ENCODE assay signal across 25 cellular contexts in the genomic region with DNA sequence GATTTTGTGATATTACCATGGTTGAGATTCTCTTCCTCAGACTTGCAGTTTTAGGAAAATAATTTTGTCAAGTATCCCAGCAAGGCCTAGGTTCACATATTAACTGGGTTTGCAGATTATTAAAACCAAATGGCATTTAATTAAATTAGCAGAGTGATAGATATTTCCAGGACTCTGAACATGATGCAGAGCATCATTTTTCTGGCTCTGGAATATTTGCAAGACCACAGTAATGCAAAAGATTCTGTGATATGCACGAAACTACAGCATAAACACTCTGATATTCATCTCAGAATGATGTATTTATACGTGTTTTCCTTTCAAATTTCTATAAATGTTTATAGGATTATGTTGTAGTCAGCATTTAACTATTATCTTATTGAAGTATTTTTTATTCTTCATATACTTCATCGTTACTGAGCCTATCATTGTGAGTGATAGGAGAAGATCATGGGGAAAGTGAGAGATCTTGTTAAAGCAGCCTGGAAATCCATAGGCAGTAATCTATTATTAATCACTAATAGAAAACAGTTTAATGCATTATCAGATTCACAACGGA.
A peak's percentile ranks its signal among the peaks of the same experiment; 100 is the strongest.
DNase-seq lines count a peak whose midpoint lies in the region; ATAC-seq, FAIRE-seq and TF ChIP-seq lines count a peak whose summit lies in the region.
"Had no signal": no experiment of that assay in that cellular context is flagged by ENCODE, and none has a peak within 500 bp of the region (broad histone marks: within the 10 kb centered on the region; RNA-seq: fewer than 3 reads in every experiment).

No MANE protein-coding gene starts in this region.

- 1% methylated on average over 4 of the region's 4 CpGs for WGBS in HepG2 (ENCODE audit: low lambda C conversion rate)
- WGBS in right lobe of liver (ENCODE audit: insufficient coverage, low coverage, low lambda C conversion rate, missing lambda C conversion rate) = 32% methylated on average over 4 of the region's 4 CpGs
- WGBS in IMR-90 (ENCODE audit: extremely low coverage in 2 of 2, insufficient read length in 1 of 2), 2 experiments = no CpG with 5 or more reads among the region's 4 CpGs
- WGBS in endodermal cell (ENCODE audit: insufficient coverage in 1 of 2, insufficient read length in 1 of 2), 2 experiments = 90% methylated on average over 2 of the region's 4 CpGs; no CpG with 5 or more reads in 1 of the 2 experiments

- H4K8ac ChIP-seq in IMR-90 (ENCODE audit: low read depth in 2 of 2, low read length in 2 of 2) = no peak overlapping the region

- ATAC-seq in HepG2 = no peak
- ATAC-seq in right lobe of liver = no peak
- no peak for ATAC-seq in IMR-90 (ENCODE audit: low read depth)
- no peak for ATAC-seq in HG02970 (IDR thresholded peaks at IDR 0.05; ENCODE audit: low FRiP score, unreplicated experiment)
- ATAC-seq: HCT116, Right ventricle myocardium inferior had no signal

- H3K4ac ChIP-seq in IMR-90 (ENCODE audit: low read depth, low read length) = no peak overlapping the region

- no peaks in the 10 kb centered on the region for H3K9me1 ChIP-seq in IMR-90 (ENCODE audit: insufficient read depth, low read length)

- H3K18ac ChIP-seq in IMR-90 (ENCODE audit: low read depth, low read length) = no peak overlapping the region

- no peak overlapping the region for H2AK5ac ChIP-seq in IMR-90 (ENCODE audit: low read depth, low read length)

- H3K9me3 ChIP-seq in HepG2 (ENCODE audit: low read length) (no peaks in the 10 kb centered on the region), right lobe of liver (no peaks in the 10 kb centered on the region), IMR-90 (ENCODE audit: control insufficient read depth, insufficient read depth, low read length) (no peaks in the 10 kb centered on the region), endodermal cell (ENCODE audit: control insufficient read depth, low read length) (peaks cover 17% of the 10 kb centered on the region)
- H3K9me3 ChIP-seq: MG63, Peyer's patch had no signal

- TF ChIP-seq RAD21 in HepG2 (CRISPR knock-in tag; IDR thresholded peaks at IDR 0.05) (no peak), IMR-90 (IDR thresholded peaks at IDR 0.05; ENCODE audit: low read length) (no peak)

- no peaks in the 10 kb centered on the region for H3K27me3 Mint-ChIP-seq in endodermal cell (ENCODE audit: insufficient read depth)
- H3K27me3 Mint-ChIP-seq in activated naive CD4-positive, alpha-beta T cell treated with anti-CD3 and anti-CD28 coated beads for 36 hours (ENCODE audit: low read depth) = no peaks in the 10 kb centered on the region
- H3K27me3 Mint-ChIP-seq: CD8-positive, alpha-beta memory T cell; IgD-negative memory B cell had no signal

- H3K4me1 Mint-ChIP-seq in endodermal cell = peaks cover 17% of the 10 kb centered on the region
- no peaks in the 10 kb centered on the region for H3K4me1 Mint-ChIP-seq in activated naive CD4-positive, alpha-beta T cell treated with anti-CD3 and anti-CD28 coated beads for 36 hours (ENCODE audit: low read depth)
- H3K4me1 Mint-ChIP-seq: CD8-positive, alpha-beta memory T cell; IgD-negative memory B cell had no signal

- H3K79me2 ChIP-seq in HepG2 (ENCODE audit: insufficient read depth, low read length) = no peaks in the 10 kb centered on the region

- POLR2A ChIA-PET in HepG2 (lab: Yijun Ruan, JAX) = no interaction called here
- POLR2A ChIA-PET in IMR-90 (lab: Charles Lee; ENCODE audit: unreplicated experiment) = no interaction called here
- POLR2A ChIA-PET in GM10248 (lab: Yijun Ruan, JAX) = no interaction called here

- no peak overlapping the region for H3K27ac ChIP-seq in HepG2 (ENCODE audit: extremely low read length, insufficient read depth, low read length)
- no peak overlapping the region for H3K27ac ChIP-seq in right lobe of liver
- H3K27ac ChIP-seq in IMR-90 (ENCODE audit: insufficient read depth, low read length) = no peak overlapping the region
- H3K27ac ChIP-seq in endodermal cell (ENCODE audit: low read depth, low read length) = no peak overlapping the region
- no peak overlapping the region for H3K27ac ChIP-seq in caudate nucleus (ENCODE audit: low read depth, low read length)
- H3K27ac ChIP-seq: 22Rv1, Peyer's patch had no signal

- no peak for DNase-seq in HepG2 (ENCODE audit: low spot score)
- DNase-seq in right lobe of liver = no peak
- no peak for DNase-seq in IMR-90
- no peak for DNase-seq in endodermal cell
- no peak for DNase-seq in GM10248 (ENCODE audit: extremely low spot score)
- DNase-seq in activated naive CD4-positive, alpha-beta T cell treated with anti-CD3 and anti-CD28 coated beads for 36 hours = no peak
- no peak for DNase-seq in caudate nucleus (lab: John Stamatoyannopoulos, UW)
- DNase-seq: C1 segment of cervical spinal cord; CD8-positive, alpha-beta memory T cell; DMS79 treated with DMSO at 0.1 percent for 48 hours; Kasumi-1; MG63; NCI-H1048; NCI-H1436 treated with DMSO at 0.1 percent for 48 hours; NCI-H2029; NCI-H2171 treated with DMSO at 0.1 percent for 48 hours; NCI-H446 treated with DMSO at 0.1 percent for 48 hours; Peyer's patch had no signal

- H3K56ac ChIP-seq in IMR-90 (ENCODE audit: extremely low read depth, insufficient read depth, low read length) = no peak overlapping the region

- no peaks in the 10 kb centered on the region for H3K27me3 ChIP-seq in HepG2 (ENCODE audit: control insufficient read depth in 1 of 2, insufficient read depth in 2 of 2, low read length in 2 of 2)
- no peaks in the 10 kb centered on the region for H3K27me3 ChIP-seq in right lobe of liver
- no peaks in the 10 kb centered on the region for H3K27me3 ChIP-seq in IMR-90 (ENCODE audit: control insufficient read depth, insufficient read depth, low read length)
- H3K27me3 ChIP-seq in endodermal cell (ENCODE audit: control insufficient read depth, insufficient read depth, low read length, poor library complexity, severe bottlenecking) = no peaks in the 10 kb centered on the region
- H3K27me3 ChIP-seq: MG63, Peyer's patch had no signal

- H2AK9ac ChIP-seq in IMR-90 (replicated peaks; ENCODE audit: low read depth, low read length, poor library complexity) = no peak overlapping the region

- peaks cover 24% of the 10 kb centered on the region for H3K9me3 Mint-ChIP-seq in endodermal cell
- H3K9me3 Mint-ChIP-seq in activated naive CD4-positive, alpha-beta T cell treated with anti-CD3 and anti-CD28 coated beads for 36 hours = peaks cover 1% of the 10 kb centered on the region

- no TSS peak for BruUV-seq in HepG2 (replicated peaks; lab: Mats Ljungman, UMichigan)
- no TSS peak for BruUV-seq in IMR-90 (replicated peaks; lab: Mats Ljungman, UMichigan)

- dilution Hi-C loops in IMR-90 (cut with HindIII; ENCODE audit: low sequenced_read_pairs, unreplicated experiment) = no loop called here

- no peak for TF ChIP-seq EP300 in HepG2 (IDR thresholded peaks at IDR 0.05; ENCODE audit: low read depth in 2 of 2, low read length in 2 of 2)
- no peak for TF ChIP-seq EP300 in HepG2 (CRISPR knock-in tag; IDR thresholded peaks at IDR 0.05; ENCODE audit: borderline replicate concordance)

- H3K36me3 ChIP-seq in HepG2 (replicated peaks in 1 of 2; ENCODE audit: control insufficient read depth in 1 of 2, insufficient read depth in 2 of 2, low read length in 2 of 2) = no peaks in the 10 kb centered on the region
- no peaks in the 10 kb centered on the region for H3K36me3 ChIP-seq in right lobe of liver
- no peaks in the 10 kb centered on the region for H3K36me3 ChIP-seq in IMR-90 (ENCODE audit: control insufficient read depth, insufficient read depth, low read length)
- no peaks in the 10 kb centered on the region for H3K36me3 ChIP-seq in endodermal cell (ENCODE audit: control insufficient read depth, insufficient read depth, low read length)
- H3K36me3 ChIP-seq: MG63, Peyer's patch had no signal

- H3K14ac ChIP-seq in IMR-90 (replicated peaks; ENCODE audit: low read depth, low read length) = no peak overlapping the region

- H3K9ac ChIP-seq in HepG2 (ENCODE audit: insufficient read depth, low read depth, low read length) (no peak overlapping the region), IMR-90 (ENCODE audit: low read depth, low read length) (no peak overlapping the region), endodermal cell (ENCODE audit: extremely low read depth, low read length, poor library complexity, severe bottlenecking) (no peak overlapping the region)

- intact Hi-C loops in HepG2 (cut with micrococcal nuclease; ENCODE audit: unreplicated experiment) (no loop called here), right lobe of liver (cut with DNase I) (no loop called here), IMR-90 (cut with micrococcal nuclease) (no loop called here)
- intact Hi-C loops in activated naive CD4-positive, alpha-beta T cell treated with anti-CD3 and anti-CD28 coated beads for 36 hours (cut with micrococcal nuclease) = no loop called here

- no peak for FAIRE-seq in HepG2 (lab: Jason Lieb, UNC)
- FAIRE-seq: D721Med, G401.6 had no signal

- in situ Hi-C loops in HepG2 (cut with HindIII; ENCODE audit: extremely low pct_ligation_motif_present, low pct_unique_long_range_greater_than_20kb) (no loop called here), IMR-90 (cut with MboI; ENCODE audit: low sequenced_read_pairs) (no loop called here)

- no peak overlapping the region for H2BK20ac ChIP-seq in IMR-90 (ENCODE audit: low read depth, low read length)

- no peak overlapping the region for H3K4me3 Mint-ChIP-seq in endodermal cell
- no peak overlapping the region for H3K4me3 Mint-ChIP-seq in activated naive CD4-positive, alpha-beta T cell treated with anti-CD3 and anti-CD28 coated beads for 36 hours
- H3K4me3 Mint-ChIP-seq: CD8-positive, alpha-beta memory T cell; IgD-negative memory B cell had no signal

- TF ChIP-seq POLR2A in HepG2 (IDR thresholded peaks at IDR 0.05; ENCODE audit: insufficient read depth in 1 of 2, low read depth in 2 of 2, low read length in 2 of 2) (no peak), right lobe of liver (IDR thresholded peaks at IDR 0.05) (no peak), IMR-90 (IDR thresholded peaks at IDR 0.05; ENCODE audit: low read depth, low read length) (no peak)

- H3K4me2 ChIP-seq in HepG2 (ENCODE audit: low read depth, low read length) (no peak overlapping the region), IMR-90 (ENCODE audit: low read depth, low read length) (no peak overlapping the region)

- no peaks in the 10 kb centered on the region for H3K79me1 ChIP-seq in IMR-90 (ENCODE audit: low read depth in 1 of 2, low read length in 2 of 2)

- no peak overlapping the region for H3K23ac ChIP-seq in IMR-90 (ENCODE audit: low read depth, low read length)

- peaks cover 27% of the 10 kb centered on the region for H3K36me3 Mint-ChIP-seq in endodermal cell (ENCODE audit: low read depth)
- no peaks in the 10 kb centered on the region for H3K36me3 Mint-ChIP-seq in activated naive CD4-positive, alpha-beta T cell treated with anti-CD3 and anti-CD28 coated beads for 36 hours (ENCODE audit: low read depth)
- H3K36me3 Mint-ChIP-seq: CD8-positive, alpha-beta memory T cell; IgD-negative memory B cell had no signal

- H2BK15ac ChIP-seq in IMR-90 (ENCODE audit: low read depth, low read length) = no peak overlapping the region

- peak overlapping the region; percentile 33 for H3K27ac Mint-ChIP-seq in endodermal cell
- no peak overlapping the region for H3K27ac Mint-ChIP-seq in activated naive CD4-positive, alpha-beta T cell treated with anti-CD3 and anti-CD28 coated beads for 36 hours
- H3K27ac Mint-ChIP-seq: IgD-negative memory B cell had no signal

- H2AFZ ChIP-seq in HepG2 (ENCODE audit: low read length) = no peak overlapping the region
- H2AFZ ChIP-seq in IMR-90 (replicated peaks; ENCODE audit: low read length, poor library complexity) = no peak overlapping the region

- no peaks in the 10 kb centered on the region for H3K4me1 ChIP-seq in HepG2 (ENCODE audit: insufficient read depth, low read length)
- no peaks in the 10 kb centered on the region for H3K4me1 ChIP-seq in right lobe of liver
- no peaks in the 10 kb centered on the region for H3K4me1 ChIP-seq in IMR-90 (ENCODE audit: control insufficient read depth, insufficient read depth, low read length)
- H3K4me1 ChIP-seq in endodermal cell (ENCODE audit: control insufficient read depth, insufficient read depth, low read length) = no peaks in the 10 kb centered on the region
- H3K4me1 ChIP-seq: Peyer's patch had no signal

- H3K4me3 ChIP-seq in HepG2 (replicated peaks in 1 of 3; ENCODE audit: insufficient read depth in 1 of 3, low read depth in 2 of 3, low read length in 3 of 3) = no peak overlapping the region
- no peak overlapping the region for H3K4me3 ChIP-seq in right lobe of liver
- no peak overlapping the region for H3K4me3 ChIP-seq in IMR-90 (ENCODE audit: insufficient read depth, low read depth, low read length)
- no peak overlapping the region for H3K4me3 ChIP-seq in endodermal cell (ENCODE audit: low read length)
- H3K4me3 ChIP-seq: MG63, Peyer's patch had no signal

- no peak overlapping the region for H4K91ac ChIP-seq in IMR-90 (ENCODE audit: insufficient read depth, low read depth, low read length)

- H4K5ac ChIP-seq in IMR-90 (ENCODE audit: low read depth, low read length) = no peak overlapping the region

- H2BK120ac ChIP-seq in IMR-90 (ENCODE audit: low read depth, low read length) = no peak overlapping the region

- CTCF ChIA-PET in HepG2 (lab: Yijun Ruan, JAX; ENCODE audit: low intra/inter-chr PET ratio, low total read pairs) (no interaction called here), IMR-90 (lab: Yijun Ruan, JAX) (no interaction called here), GM10248 (lab: Yijun Ruan, JAX) (no interaction called here)
- CTCF ChIA-PET in activated naive CD4-positive, alpha-beta T cell treated with anti-CD3 and anti-CD28 coated beads for 36 hours (lab: Charles Lee) = interaction anchor here (0.6 kb wide), 1 partner anchor 1030 kb away, joined by 3 read pairs; no protein-coding TSS in a partner anchor

- TF ChIP-seq CTCF in HepG2 (CRISPR knock-in tag; IDR thresholded peaks at IDR 0.05) (no peak), right lobe of liver (IDR thresholded peaks at IDR 0.05) (no peak), IMR-90 (conservative IDR thresholded peaks at IDR 0.05; ENCODE audit: low read depth, low read length) (no peak), endodermal cell (conservative IDR thresholded peaks at IDR 0.05) (no peak), GM10248 (IDR thresholded peaks at IDR 0.05; ENCODE audit: control extremely low read depth, extremely low read depth, low read depth, missing control alignments) (no peak)

- H4K20me1 ChIP-seq in HepG2 (ENCODE audit: insufficient read depth, low read length) = no peaks in the 10 kb centered on the region
- H4K20me1 ChIP-seq in IMR-90 (ENCODE audit: insufficient read depth, low read length) = no peaks in the 10 kb centered on the region

- H2BK5ac ChIP-seq in IMR-90 (ENCODE audit: low read depth, low read length, poor library complexity, severe bottlenecking) = no peak overlapping the region
